24 cellular contexts compared by ENCODE assay signal in genomic region chr1:113192980-113193379, GRCh38.
"Had no signal": no experiment of that assay in that cellular context is flagged by ENCODE, and none has a peak within 500 bp of the region (broad histone marks: within the 10 kb centered on the region; RNA-seq: fewer than 3 reads in every experiment).

No MANE protein-coding gene starts in this region.

- H3K4me3 Mint-ChIP-seq: naive thymus-derived CD4-positive, alpha-beta T cell; natural killer cell treated with Interleukin-12 subunit alpha and Interleukin-12 subunit beta and Interleukin-15 and Interleukin-18, amount 100 ng/mL, for 72 hours; stimulated activated naive B cell treated with anti-CD40 and anti-IgM and Interleukin-4, amounts not matched to agents 10 μg/mL and 1 μg/mL and 100 μg/mL, for 72 hours had no signal

- H3K36me3 Mint-ChIP-seq: natural killer cell treated with Interleukin-12 subunit alpha and Interleukin-12 subunit beta and Interleukin-15 and Interleukin-18, amount 100 ng/mL, for 72 hours; stimulated activated naive B cell treated with anti-CD40 and anti-IgM and Interleukin-4, amounts not matched to agents 10 μg/mL and 1 μg/mL and 100 μg/mL, for 72 hours had no signal

- H3K27me3 Mint-ChIP-seq: progenitor cell of endocrine pancreas had no signal

- H3K36me3 ChIP-seq: left ventricle myocardium inferior, ovary, right atrium auricular region, right lobe of liver, stomach, thyroid gland, transverse colon, upper lobe of left lung, vagina had no signal

- DNase-seq: islet precursor cell; left ventricle myocardium inferior; midbrain; mucosa of descending colon; naive thymus-derived CD4-positive, alpha-beta T cell; ovary; right lobe of liver; stimulated activated CD4-positive, alpha-beta T cell treated with anti-CD3 and anti-CD28 coated beads, Interleukin-1b, Interleukin-23, amount 100 ng/mL, for 48 hours; stimulated activated CD4-positive, alpha-beta T cell treated with anti-CD3 and anti-CD28 coated beads, Interleukin-2, amount 100 ng/mL, for 48 hours; stimulated activated CD4-positive, alpha-beta T cell treated with anti-CD3 and anti-CD28 coated beads, Interleukin-4, amount 100 ng/mL, for 4 hours; stimulated activated CD8-positive, alpha-beta memory T cell treated with anti-CD3 and anti-CD28 coated beads, Interleukin-4, amount 100 ng/mL, for 48 hours; stimulated activated naive B cell treated with anti-CD40 and anti-IgM and Interleukin-4, amounts not matched to agents 10 μg/mL and 1 μg/mL and 100 μg/mL, for 72 hours; stimulated activated naive CD8-positive, alpha-beta T cell treated with anti-CD3 and anti-CD28 coated beads, Interleukin-15, Interleukin-2, amounts not matched to agents 100 U/mL and 50 U/mL, for 24 hours; stomach; testis; thyroid gland; transverse colon had no signal

- H3K27me3 ChIP-seq: ovary, right atrium auricular region, right lobe of liver, stomach, testis, thyroid gland, transverse colon, upper lobe of left lung, vagina had no signal

- H3K4me1 ChIP-seq: left ventricle myocardium inferior, right atrium auricular region, right lobe of liver, stomach, testis, thyroid gland had no signal

- ATAC-seq: natural killer cell treated with Interleukin-12 subunit alpha and Interleukin-12 subunit beta and Interleukin-15 and Interleukin-18, amount 100 ng/mL, for 72 hours; right lobe of liver; stimulated activated naive CD8-positive, alpha-beta T cell treated with anti-CD3 and anti-CD28 coated beads, Interleukin-15, Interleukin-2, amounts not matched to agents 100 U/mL and 50 U/mL, for 24 hours had no signal

- H3K27ac Mint-ChIP-seq: naive thymus-derived CD4-positive, alpha-beta T cell; natural killer cell treated with Interleukin-12 subunit alpha and Interleukin-12 subunit beta and Interleukin-15 and Interleukin-18, amount 100 ng/mL, for 72 hours; progenitor cell of endocrine pancreas; stimulated activated naive B cell treated with anti-CD40 and anti-IgM and Interleukin-4, amounts not matched to agents 10 μg/mL and 1 μg/mL and 100 μg/mL, for 72 hours had no signal

- H3K9me3 ChIP-seq: mucosa of descending colon, ovary, right lobe of liver, stomach, testis, thyroid gland, transverse colon, upper lobe of left lung, vagina had no signal

- H3K27ac ChIP-seq: left ventricle myocardium inferior, ovary, right atrium auricular region, right lobe of liver, stomach, testis, thyroid gland, upper lobe of left lung, vagina had no signal

- H3K4me3 ChIP-seq: left ventricle myocardium inferior, lung, mucosa of descending colon, ovary, right atrium auricular region, right lobe of liver, smooth muscle cell, stomach, testis, thyroid gland, transverse colon, upper lobe of left lung, vagina had no signal
